ENCODE assay signal across 1 cellular context in genomic region chr20:47359533-47360206, GRCh38.
TF ChIP-seq lines count a peak whose summit lies in the region.

No MANE protein-coding gene starts in this region.

TF ChIP-seq in HepG2, 621 proteins besides CTCF, POLR2A, EP300 and RAD21 (continued from another document):
- TF ChIP-seq ZNF512 (CRISPR knock-in tag; IDR thresholded peaks at IDR 0.05) (no peak), ASH2L (IDR thresholded peaks at IDR 0.05; ENCODE audit: insufficient read length, low read depth, low read length) (peak; percentile 8), KDM1A (CRISPR knock-in tag; IDR thresholded peaks at IDR 0.05) (peak; percentile 85), KDM4B (CRISPR knock-in tag; IDR thresholded peaks at IDR 0.05) (peak; percentile 70; the same call in 1 of the 2 replicates), RFXANK (CRISPR knock-in tag; IDR thresholded peaks at IDR 0.05) (no peak), GMEB2 (CRISPR knock-in tag; IDR thresholded peaks at IDR 0.05; ENCODE audit: low read depth) (peak; percentile 11; the same call in 1 of the 2 replicates), SP4 (CRISPR knock-in tag; IDR thresholded peaks at IDR 0.05) (no peak), ZSCAN5A (CRISPR knock-in tag; IDR thresholded peaks at IDR 0.05; ENCODE audit: borderline replicate concordance) (0 out of 2 replicates have a peak, but pooled peaks have one; percentile 14), ZSCAN12 (CRISPR knock-in tag; IDR thresholded peaks at IDR 0.05) (0 out of 2 replicates have a peak, but pooled peaks have one; percentile 6), ZNF572 (CRISPR knock-in tag; IDR thresholded peaks at IDR 0.05) (no peak), SNAI1 (CRISPR knock-in tag; IDR thresholded peaks at IDR 0.05; ENCODE audit: borderline replicate concordance) (no peak), KLF13 (CRISPR knock-in tag; IDR thresholded peaks at IDR 0.05) (0 out of 2 replicates have a peak, but pooled peaks have one; percentile 62), KDM3A (CRISPR knock-in tag; IDR thresholded peaks at IDR 0.05; ENCODE audit: low read depth) (no peak; the same call in 1 of the 2 replicates), ZNF639 (CRISPR knock-in tag; conservative IDR thresholded peaks at IDR 0.05) (0 out of 2 replicates have a peak, but pooled peaks have one; percentile 12), ZKSCAN5 (CRISPR knock-in tag; IDR thresholded peaks at IDR 0.05) (no peak), THAP11 (CRISPR knock-in tag; IDR thresholded peaks at IDR 0.05) (no peak), ZNF12 (CRISPR knock-in tag; IDR thresholded peaks at IDR 0.05) (no peak), SAFB2 (CRISPR knock-in tag; IDR thresholded peaks at IDR 0.05; ENCODE audit: borderline replicate concordance, low read depth) (no peak), ZSCAN21 (CRISPR knock-in tag; IDR thresholded peaks at IDR 0.05; ENCODE audit: borderline replicate concordance) (no peak; the same call in 1 of the 2 replicates), ZNF770 (CRISPR knock-in tag; IDR thresholded peaks at IDR 0.05) (no peak), HNRNPH1 (optimal IDR thresholded peaks at IDR 0.05; ENCODE audit: low read depth, low read length) (no peak), ZBTB3 (CRISPR knock-in tag; IDR thresholded peaks at IDR 0.05; ENCODE audit: borderline replicate concordance, low read depth) (no peak), KLF12 (CRISPR knock-in tag; IDR thresholded peaks at IDR 0.05; ENCODE audit: borderline replicate concordance) (no peak), ZNF383 (CRISPR knock-in tag; IDR thresholded peaks at IDR 0.05; ENCODE audit: borderline replicate concordance) (0 out of 2 replicates have a peak, but pooled peaks have one; percentile 42), RFX5 (IDR thresholded peaks at IDR 0.05; ENCODE audit: low read depth, low read length) (no peak), ARHGAP35 (CRISPR knock-in tag; IDR thresholded peaks at IDR 0.05; ENCODE audit: borderline replicate concordance) (no peak), FOSL1 (CRISPR knock-in tag; IDR thresholded peaks at IDR 0.05; ENCODE audit: borderline replicate concordance) (no peak), SALL2 (CRISPR knock-in tag; IDR thresholded peaks at IDR 0.05) (no peak), HOXA5 (CRISPR knock-in tag; IDR thresholded peaks at IDR 0.05) (no peak; the same call in 1 of the 2 replicates), ZNF180 (CRISPR knock-in tag; IDR thresholded peaks at IDR 0.05; ENCODE audit: borderline replicate concordance, low read depth) (no peak), MED8 (CRISPR knock-in tag; IDR thresholded peaks at IDR 0.05; ENCODE audit: insufficient replicate concordance) (no peak), TBX3 (IDR thresholded peaks at IDR 0.05; ENCODE audit: borderline replicate concordance) (0 out of 2 replicates have a peak, but pooled peaks have one; percentile 5), BCL6 (CRISPR knock-in tag; IDR thresholded peaks at IDR 0.05) (no peak), ZNF350 (CRISPR knock-in tag; IDR thresholded peaks at IDR 0.05; ENCODE audit: borderline replicate concordance, low read depth) (no peak), ZNF652 (CRISPR knock-in tag; IDR thresholded peaks at IDR 0.05; ENCODE audit: borderline replicate concordance, low read depth) (no peak), ZNF138 (CRISPR knock-in tag; IDR thresholded peaks at IDR 0.05; ENCODE audit: low read depth) (no peak), DRAP1 (CRISPR knock-in tag; IDR thresholded peaks at IDR 0.05) (no peak), RAD51 (IDR thresholded peaks at IDR 0.05; ENCODE audit: borderline replicate concordance) (no peak), ZNF782 (CRISPR knock-in tag; IDR thresholded peaks at IDR 0.05; ENCODE audit: borderline replicate concordance) (no peak), ZFP37 (CRISPR knock-in tag; IDR thresholded peaks at IDR 0.05; ENCODE audit: borderline replicate concordance) (no peak; the same call in 1 of the 2 replicates), ETS1 (CRISPR knock-in tag; IDR thresholded peaks at IDR 0.05) (no peak), ZNF468 (CRISPR knock-in tag; IDR thresholded peaks at IDR 0.05) (no peak), ZNF317 (CRISPR knock-in tag; IDR thresholded peaks at IDR 0.05) (no peak), WIZ (CRISPR knock-in tag; IDR thresholded peaks at IDR 0.05) (no peak), ZNF124 (CRISPR knock-in tag; IDR thresholded peaks at IDR 0.05) (no peak)
TF ChIP-seq in HepG2: peak in this region for 58.
